In the genomic region with DNA sequence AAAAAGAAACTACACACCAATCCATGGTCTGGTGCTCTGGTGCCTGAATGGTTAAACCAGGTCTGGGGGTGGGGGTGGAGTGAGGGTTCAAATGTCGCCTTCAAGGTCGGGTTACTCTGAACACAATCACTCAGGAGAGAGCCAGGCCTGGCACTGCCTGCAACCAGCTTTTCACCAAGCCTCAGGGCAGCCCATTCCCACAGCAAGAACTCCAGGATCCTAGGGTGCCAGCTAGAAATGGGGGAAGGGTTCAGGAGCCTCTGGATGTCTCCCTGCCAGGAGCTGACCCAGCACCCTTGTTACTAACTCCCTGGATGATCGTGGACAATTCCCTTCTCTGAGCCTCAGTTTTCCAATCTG, we compare ENCODE assay signal across 11 cellular contexts. TPM values are rescaled to one million over a fixed set of nuclear protein-coding genes. Genes with fewer than 3 reads are reported as not detected.
DNase-seq lines count a peak whose midpoint lies in the region; ATAC-seq and TF ChIP-seq lines count a peak whose summit lies in the region.
"Had no signal": no experiment of that assay in that cellular context is flagged by ENCODE, and none has a peak within 500 bp of the region (broad histone marks: within the 10 kb centered on the region; RNA-seq: fewer than 3 reads in every experiment).

No MANE protein-coding gene starts in this region.

- no peaks in the 10 kb centered on the region for H3K27me3 ChIP-seq in right lobe of liver

- TF ChIP-seq EP300 in Ishikawa (IDR thresholded peaks at IDR 0.05; ENCODE audit: borderline replicate concordance): no peak; the same call in 1 of the 2 replicates

- 31% methylated on average over 2 of the region's 3 CpGs for WGBS in right lobe of liver (ENCODE audit: insufficient coverage, low coverage, low lambda C conversion rate, missing lambda C conversion rate)

- peak in 1 of 4 donors; percentile 1 for ATAC-seq in right lobe of liver

- no peak for TF ChIP-seq RAD21 in Ishikawa (IDR thresholded peaks at IDR 0.05; ENCODE audit: low read depth)

- H3K4me1 ChIP-seq in right lobe of liver: peaks cover 0 to 70% (median 29%) of the 10 kb centered on the region in 4 donors

- intact Hi-C loops in right lobe of liver (cut with DNase I): no loop called here

- TF ChIP-seq CTCF in choroid plexus epithelial cell (conservative IDR thresholded peaks at IDR 0.05; ENCODE audit: low read depth, low read length) (no peak), right lobe of liver (IDR thresholded peaks at IDR 0.05) (no peak)

- H3K27ac ChIP-seq in right lobe of liver: peak overlapping the region; percentile 91 to 99 (median 97)
- peak overlapping the region; percentile 78 for H3K27ac ChIP-seq in substantia nigra (ENCODE audit: low read depth, low read length, poor library complexity, severe bottlenecking)

- no peak for TF ChIP-seq POLR2A in right lobe of liver (IDR thresholded peaks at IDR 0.05)

- no peaks in the 10 kb centered on the region for H3K9me3 ChIP-seq in right lobe of liver
- H3K9me3 ChIP-seq: spleen had no signal

- peak overlapping the region; percentile 19 for H3K4me3 ChIP-seq in choroid plexus epithelial cell (ENCODE audit: low read depth, low read length)
- peak overlapping the region in 2 of 3 donors; percentile 84 to 90 for H3K4me3 ChIP-seq in right lobe of liver

- in situ Hi-C loops in ACHN (cut with HindIII; ENCODE audit: low pct_ligation_motif_present, low pct_unique_long_range_greater_than_20kb, low sequenced_read_pairs): no loop called here

- peaks cover 0 to 9% (median 0%) of the 10 kb centered on the region in 4 donors for H3K36me3 ChIP-seq in right lobe of liver

- no peak for DNase-seq in choroid plexus epithelial cell (ENCODE audit: low read depth)
- DNase-seq in right lobe of liver: peak in 1 of 3 donors; percentile 77
- peak in 1 of 49 donors; percentile 46 for DNase-seq in substantia nigra (lab: John Stamatoyannopoulos, UW)
- no peak for DNase-seq in NCI-H1436 (lab: John Stamatoyannopoulos, UW)
- no peak for DNase-seq in NCI-H2171 treated with DMSO at 0.1 percent for 48 hours (lab: John Stamatoyannopoulos, UW)
- DNase-seq in ACHN: no peak
- no peak for DNase-seq in SKM-1 treated with dmso at 0.1 percent for 144 hours (lab: John Stamatoyannopoulos, UW; ENCODE audit: unreplicated experiment)
- DNase-seq: activated T-cell treated with anti-CD3 and anti-CD28 coated beads, Interleukin-2, amount 50 U/mL, for 48 hours; NCI-H2107; spleen had no signal

TF ChIP-seq in Ishikawa, 13 proteins besides CTCF, POLR2A, EP300 and RAD21:
- TF ChIP-seq TAF1 (IDR thresholded peaks at IDR 0.05; ENCODE audit: low read depth): peak; percentile 36; the same call in 1 of the 2 replicates
- peak; percentile 69 for TF ChIP-seq FOXM1 (IDR thresholded peaks at IDR 0.05; ENCODE audit: borderline replicate concordance, low read depth)
- TF ChIP-seq, protein P1, sequence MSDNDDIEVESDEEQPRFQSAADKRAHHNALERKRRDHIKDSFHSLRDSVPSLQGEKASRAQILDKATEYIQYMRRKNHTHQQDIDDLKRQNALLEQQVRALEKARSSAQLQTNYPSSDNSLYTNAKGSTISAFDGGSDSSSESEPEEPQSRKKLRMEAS (IDR thresholded peaks at IDR 0.05): 0 out of 2 replicates have a peak, but pooled peaks have one; percentile 3
- TF ChIP-seq CEBPB (IDR thresholded peaks at IDR 0.05): no peak
- TF ChIP-seq, protein P2, sequence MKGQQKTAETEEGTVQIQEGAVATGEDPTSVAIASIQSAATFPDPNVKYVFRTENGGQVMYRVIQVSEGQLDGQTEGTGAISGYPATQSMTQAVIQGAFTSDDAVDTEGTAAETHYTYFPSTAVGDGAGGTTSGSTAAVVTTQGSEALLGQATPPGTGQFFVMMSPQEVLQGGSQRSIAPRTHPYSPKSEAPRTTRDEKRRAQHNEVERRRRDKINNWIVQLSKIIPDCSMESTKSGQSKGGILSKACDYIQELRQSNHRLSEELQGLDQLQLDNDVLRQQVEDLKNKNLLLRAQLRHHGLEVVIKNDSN (IDR thresholded peaks at IDR 0.05): no peak
- no peak for TF ChIP-seq TEAD4 (IDR thresholded peaks at IDR 0.05)
- 0 out of 2 replicates have a peak, but pooled peaks have one; percentile 28 for TF ChIP-seq EGR1 (IDR thresholded peaks at IDR 0.05)
- TF ChIP-seq YY1 (IDR thresholded peaks at IDR 0.05; ENCODE audit: low read depth): no peak
- TF ChIP-seq CREB1 (IDR thresholded peaks at IDR 0.05; ENCODE audit: low read depth): no peak
- TF ChIP-seq, protein P3, sequence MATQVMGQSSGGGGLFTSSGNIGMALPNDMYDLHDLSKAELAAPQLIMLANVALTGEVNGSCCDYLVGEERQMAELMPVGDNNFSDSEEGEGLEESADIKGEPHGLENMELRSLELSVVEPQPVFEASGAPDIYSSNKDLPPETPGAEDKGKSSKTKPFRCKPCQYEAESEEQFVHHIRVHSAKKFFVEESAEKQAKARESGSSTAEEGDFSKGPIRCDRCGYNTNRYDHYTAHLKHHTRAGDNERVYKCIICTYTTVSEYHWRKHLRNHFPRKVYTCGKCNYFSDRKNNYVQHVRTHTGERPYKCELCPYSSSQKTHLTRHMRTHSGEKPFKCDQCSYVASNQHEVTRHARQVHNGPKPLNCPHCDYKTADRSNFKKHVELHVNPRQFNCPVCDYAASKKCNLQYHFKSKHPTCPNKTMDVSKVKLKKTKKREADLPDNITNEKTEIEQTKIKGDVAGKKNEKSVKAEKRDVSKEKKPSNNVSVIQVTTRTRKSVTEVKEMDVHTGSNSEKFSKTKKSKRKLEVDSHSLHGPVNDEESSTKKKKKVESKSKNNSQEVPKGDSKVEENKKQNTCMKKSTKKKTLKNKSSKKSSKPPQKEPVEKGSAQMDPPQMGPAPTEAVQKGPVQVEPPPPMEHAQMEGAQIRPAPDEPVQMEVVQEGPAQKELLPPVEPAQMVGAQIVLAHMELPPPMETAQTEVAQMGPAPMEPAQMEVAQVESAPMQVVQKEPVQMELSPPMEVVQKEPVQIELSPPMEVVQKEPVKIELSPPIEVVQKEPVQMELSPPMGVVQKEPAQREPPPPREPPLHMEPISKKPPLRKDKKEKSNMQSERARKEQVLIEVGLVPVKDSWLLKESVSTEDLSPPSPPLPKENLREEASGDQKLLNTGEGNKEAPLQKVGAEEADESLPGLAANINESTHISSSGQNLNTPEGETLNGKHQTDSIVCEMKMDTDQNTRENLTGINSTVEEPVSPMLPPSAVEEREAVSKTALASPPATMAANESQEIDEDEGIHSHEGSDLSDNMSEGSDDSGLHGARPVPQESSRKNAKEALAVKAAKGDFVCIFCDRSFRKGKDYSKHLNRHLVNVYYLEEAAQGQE (IDR thresholded peaks at IDR 0.05; ENCODE audit: low read depth): no peak
- no peak for TF ChIP-seq TCF12 (IDR thresholded peaks at IDR 0.05; ENCODE audit: low read depth)
- TF ChIP-seq ZBTB7A (IDR thresholded peaks at IDR 0.05; ENCODE audit: low read depth): no peak
- TF ChIP-seq NFIC (IDR thresholded peaks at IDR 0.05): 0 out of 2 replicates have a peak, but pooled peaks have one; percentile 12

RNA-seq across cellular contexts. Expression of a gene that starts 6.7 kb away (rescaled TPM):
- 100 to 1,000 TPM in 4 of 6 experiments, 10 to 100 TPM in 2; 84.3 to 373 (median 116) TPM for total RNA-seq in right lobe of liver

RNA-seq across cellular contexts. Expression of a gene that starts 21.4 kb away (rescaled TPM):
- 10 to 100 TPM; 16.6 to 26.2 (median 20.8) TPM for total RNA-seq in right lobe of liver

RNA-seq across cellular contexts. Expression of a gene that starts 33.5 kb away (rescaled TPM):
- total RNA-seq in right lobe of liver: not detected
- total RNA-seq: spleen had no signal

RNA-seq across cellular contexts. Expression of a gene that starts 34.9 kb away (rescaled TPM):
- not detected for total RNA-seq in right lobe of liver
- total RNA-seq: spleen had no signal

RNA-seq across cellular contexts. Expression of a gene that starts 36.6 kb away (rescaled TPM):
- not detected for total RNA-seq in right lobe of liver
